Comparison of ENCODE assay signal across 25 cellular contexts in the genomic region with DNA sequence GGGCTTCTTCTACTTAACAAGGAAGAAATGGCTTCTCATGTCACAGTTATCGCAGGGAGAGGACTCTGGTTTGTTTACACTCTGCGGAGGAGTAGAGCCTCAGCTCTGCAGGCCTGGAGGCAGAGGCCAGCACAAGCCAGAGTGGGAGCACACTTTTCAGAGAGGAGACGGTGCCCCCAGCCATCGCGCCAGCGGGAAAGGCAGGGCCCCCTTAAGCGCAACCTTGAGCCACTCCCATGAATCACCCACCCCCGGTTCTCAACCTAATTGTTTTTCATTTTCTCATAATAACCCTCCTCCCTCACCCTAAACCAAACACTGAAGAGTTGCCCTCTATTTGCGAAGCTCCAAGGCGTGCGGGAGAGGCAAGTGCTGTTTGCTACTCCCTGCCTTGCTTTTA.
DNase-seq lines count a peak whose midpoint lies in the region; ATAC-seq and TF ChIP-seq lines count a peak whose summit lies in the region.
"Had no signal": no experiment of that assay in that cellular context is flagged by ENCODE, and none has a peak within 500 bp of the region (broad histone marks: within the 10 kb centered on the region; RNA-seq: fewer than 3 reads in every experiment).

No MANE protein-coding gene starts in this region.

- no peaks in the 10 kb centered on the region for H3K9me3 ChIP-seq in HUES64 (ENCODE audit: insufficient read depth, low read depth, low read length)
- no peaks in the 10 kb centered on the region; the same call in 1 of the 2 replicates for H3K9me3 ChIP-seq in NT2/D1 (ENCODE audit: insufficient read depth, low read length)
- H3K9me3 ChIP-seq: pancreas, uterus had no signal

- H3K27ac ChIP-seq in HUES64 (ENCODE audit: low read depth, low read length), result peak overlapping the region; percentile 36; the same call in 1 of the 2 replicates
- peak overlapping the region; percentile 14 for H3K27ac ChIP-seq in layer of hippocampus (ENCODE audit: low read depth, low read length)
- H3K27ac ChIP-seq in substantia nigra (ENCODE audit: low read depth, low read length, poor library complexity, severe bottlenecking), result peak overlapping the region; percentile 63
- H3K27ac ChIP-seq: pancreas, SK-N-MC, uterus had no signal

- ATAC-seq in HG03139 (IDR thresholded peaks at IDR 0.05; ENCODE audit: unreplicated experiment) (no peak), SK-N-SH treated with all-trans-retinoic acid at 6 μM for 48 hours (no peak)
- ATAC-seq: activated T-helper 17 cell treated with anti-CD3 and anti-CD28 coated beads, Interleukin-2, amount 50 U/mL, for 72 hours; esophagus mucosa; naive thymus-derived CD4-positive, alpha-beta T cell; pancreas; sciatic nerve had no signal

- peaks cover 31% of the 10 kb centered on the region for H3K27me3 ChIP-seq in HUES64 (ENCODE audit: insufficient read depth, low read length)
- H3K27me3 ChIP-seq in NT2/D1 (ENCODE audit: insufficient read depth, insufficient read length), result no peaks in the 10 kb centered on the region
- no peaks in the 10 kb centered on the region for H3K27me3 ChIP-seq in layer of hippocampus (ENCODE audit: control insufficient read depth, insufficient read depth, low read length)
- H3K27me3 ChIP-seq: pancreas, uterus had no signal

- WGBS in HUES64, result 26% methylated on average over 11 of the region's 11 CpGs

- no peak overlapping the region for H3K9ac ChIP-seq in HUES64 (ENCODE audit: low read depth, low read length)
- peak overlapping the region; percentile 47 for H3K9ac ChIP-seq in NT2/D1 (ENCODE audit: insufficient read length, low read depth)

- DNase-seq in NT2/D1 (ENCODE audit: low read depth, low spot score) (no peak), substantia nigra (lab: John Stamatoyannopoulos, UW) (no peak), GDM1 (lab: John Stamatoyannopoulos, UW) (no peak)
- DNase-seq: activated CD4-positive, alpha-beta T cell treated with anti-CD3 and anti-CD28 coated beads, Interleukin-2, amount 50 U/mL, for 1 hour; activated naive CD8-positive, alpha-beta T cell treated with anti-CD3 and anti-CD28 coated beads for 36 hours; cerebellar nuclear complex; effector CD4-positive, alpha-beta T cell; EL; foreskin melanocyte; naive thymus-derived CD4-positive, alpha-beta T cell; NCI-H2029 treated with DMSO at 0.1 percent for 48 hours; NCI-H524 treated with DMSO at 0.1 percent for 48 hours; pancreas; RPMI8226; stimulated activated CD4-positive, alpha-beta T cell treated with anti-CD3 and anti-CD28 coated beads, Interleukin-15, amount 100 ng/mL, for 24 hours; T-helper 2 cell; uterus had no signal

- no peak overlapping the region for H3K4me3 ChIP-seq in HUES64 (ENCODE audit: low read length)
- no peak overlapping the region for H3K4me3 ChIP-seq in NT2/D1 (ENCODE audit: insufficient read length, low read depth)
- H3K4me3 ChIP-seq: pancreas, uterus had no signal

- H3K36me3 ChIP-seq in HUES64 (ENCODE audit: insufficient read depth, low read length) (no peaks in the 10 kb centered on the region), NT2/D1 (ENCODE audit: insufficient read depth, insufficient read length, low read length) (no peaks in the 10 kb centered on the region)
- H3K36me3 ChIP-seq: pancreas, uterus had no signal

- H3K4me1 ChIP-seq in HUES64 (ENCODE audit: insufficient read depth, low read length) (peaks cover 30% of the 10 kb centered on the region), NT2/D1 (ENCODE audit: insufficient read depth, insufficient read length) (peaks cover 9% of the 10 kb centered on the region)
- H3K4me1 ChIP-seq: pancreas, uterus had no signal

TF ChIP-seq in SK-N-SH treated with all-trans-retinoic acid at 6 μM for 48 hours, 23 proteins besides CTCF, POLR2A, EP300 and RAD21:
- TF ChIP-seq, protein P1, sequence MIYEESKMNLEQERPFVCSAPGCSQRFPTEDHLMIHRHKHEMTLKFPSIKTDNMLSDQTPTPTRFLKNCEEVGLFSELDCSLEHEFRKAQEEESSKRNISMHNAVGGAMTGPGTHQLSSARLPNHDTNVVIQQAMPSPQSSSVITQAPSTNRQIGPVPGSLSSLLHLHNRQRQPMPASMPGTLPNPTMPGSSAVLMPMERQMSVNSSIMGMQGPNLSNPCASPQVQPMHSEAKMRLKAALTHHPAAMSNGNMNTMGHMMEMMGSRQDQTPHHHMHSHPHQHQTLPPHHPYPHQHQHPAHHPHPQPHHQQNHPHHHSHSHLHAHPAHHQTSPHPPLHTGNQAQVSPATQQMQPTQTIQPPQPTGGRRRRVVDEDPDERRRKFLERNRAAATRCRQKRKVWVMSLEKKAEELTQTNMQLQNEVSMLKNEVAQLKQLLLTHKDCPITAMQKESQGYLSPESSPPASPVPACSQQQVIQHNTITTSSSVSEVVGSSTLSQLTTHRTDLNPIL (CRISPR knock-in tag; IDR thresholded peaks at IDR 0.05; ENCODE audit: low read depth), result no peak
- TF ChIP-seq ZFP30 (CRISPR knock-in tag; IDR thresholded peaks at IDR 0.05), result no peak
- no peak for TF ChIP-seq TCF4 (CRISPR knock-in tag; IDR thresholded peaks at IDR 0.05; ENCODE audit: borderline replicate concordance)
- TF ChIP-seq ZNF565 (CRISPR knock-in tag; conservative IDR thresholded peaks at IDR 0.05; ENCODE audit: low read depth), result no peak
- TF ChIP-seq, protein P2, sequence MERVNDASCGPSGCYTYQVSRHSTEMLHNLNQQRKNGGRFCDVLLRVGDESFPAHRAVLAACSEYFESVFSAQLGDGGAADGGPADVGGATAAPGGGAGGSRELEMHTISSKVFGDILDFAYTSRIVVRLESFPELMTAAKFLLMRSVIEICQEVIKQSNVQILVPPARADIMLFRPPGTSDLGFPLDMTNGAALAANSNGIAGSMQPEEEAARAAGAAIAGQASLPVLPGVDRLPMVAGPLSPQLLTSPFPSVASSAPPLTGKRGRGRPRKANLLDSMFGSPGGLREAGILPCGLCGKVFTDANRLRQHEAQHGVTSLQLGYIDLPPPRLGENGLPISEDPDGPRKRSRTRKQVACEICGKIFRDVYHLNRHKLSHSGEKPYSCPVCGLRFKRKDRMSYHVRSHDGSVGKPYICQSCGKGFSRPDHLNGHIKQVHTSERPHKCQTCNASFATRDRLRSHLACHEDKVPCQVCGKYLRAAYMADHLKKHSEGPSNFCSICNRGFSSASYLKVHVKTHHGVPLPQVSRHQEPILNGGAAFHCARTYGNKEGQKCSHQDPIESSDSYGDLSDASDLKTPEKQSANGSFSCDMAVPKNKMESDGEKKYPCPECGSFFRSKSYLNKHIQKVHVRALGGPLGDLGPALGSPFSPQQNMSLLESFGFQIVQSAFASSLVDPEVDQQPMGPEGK (CRISPR knock-in tag; IDR thresholded peaks at IDR 0.05; ENCODE audit: borderline replicate concordance), result no peak
- no peak for TF ChIP-seq ZC3H10 (CRISPR knock-in tag; IDR thresholded peaks at IDR 0.05)
- no peak for TF ChIP-seq TOX (CRISPR knock-in tag; IDR thresholded peaks at IDR 0.05; ENCODE audit: borderline replicate concordance)
- no peak for TF ChIP-seq RARB (CRISPR knock-in tag; IDR thresholded peaks at IDR 0.05)
- TF ChIP-seq, protein P3, sequence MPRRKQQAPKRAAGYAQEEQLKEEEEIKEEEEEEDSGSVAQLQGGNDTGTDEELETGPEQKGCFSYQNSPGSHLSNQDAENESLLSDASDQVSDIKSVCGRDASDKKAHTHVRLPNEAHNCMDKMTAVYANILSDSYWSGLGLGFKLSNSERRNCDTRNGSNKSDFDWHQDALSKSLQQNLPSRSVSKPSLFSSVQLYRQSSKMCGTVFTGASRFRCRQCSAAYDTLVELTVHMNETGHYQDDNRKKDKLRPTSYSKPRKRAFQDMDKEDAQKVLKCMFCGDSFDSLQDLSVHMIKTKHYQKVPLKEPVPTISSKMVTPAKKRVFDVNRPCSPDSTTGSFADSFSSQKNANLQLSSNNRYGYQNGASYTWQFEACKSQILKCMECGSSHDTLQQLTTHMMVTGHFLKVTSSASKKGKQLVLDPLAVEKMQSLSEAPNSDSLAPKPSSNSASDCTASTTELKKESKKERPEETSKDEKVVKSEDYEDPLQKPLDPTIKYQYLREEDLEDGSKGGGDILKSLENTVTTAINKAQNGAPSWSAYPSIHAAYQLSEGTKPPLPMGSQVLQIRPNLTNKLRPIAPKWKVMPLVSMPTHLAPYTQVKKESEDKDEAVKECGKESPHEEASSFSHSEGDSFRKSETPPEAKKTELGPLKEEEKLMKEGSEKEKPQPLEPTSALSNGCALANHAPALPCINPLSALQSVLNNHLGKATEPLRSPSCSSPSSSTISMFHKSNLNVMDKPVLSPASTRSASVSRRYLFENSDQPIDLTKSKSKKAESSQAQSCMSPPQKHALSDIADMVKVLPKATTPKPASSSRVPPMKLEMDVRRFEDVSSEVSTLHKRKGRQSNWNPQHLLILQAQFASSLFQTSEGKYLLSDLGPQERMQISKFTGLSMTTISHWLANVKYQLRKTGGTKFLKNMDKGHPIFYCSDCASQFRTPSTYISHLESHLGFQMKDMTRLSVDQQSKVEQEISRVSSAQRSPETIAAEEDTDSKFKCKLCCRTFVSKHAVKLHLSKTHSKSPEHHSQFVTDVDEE (CRISPR knock-in tag; IDR thresholded peaks at IDR 0.05), result no peak
- TF ChIP-seq PPARA (CRISPR knock-in tag; IDR thresholded peaks at IDR 0.05; ENCODE audit: borderline replicate concordance), result no peak
- TF ChIP-seq, protein P4, sequence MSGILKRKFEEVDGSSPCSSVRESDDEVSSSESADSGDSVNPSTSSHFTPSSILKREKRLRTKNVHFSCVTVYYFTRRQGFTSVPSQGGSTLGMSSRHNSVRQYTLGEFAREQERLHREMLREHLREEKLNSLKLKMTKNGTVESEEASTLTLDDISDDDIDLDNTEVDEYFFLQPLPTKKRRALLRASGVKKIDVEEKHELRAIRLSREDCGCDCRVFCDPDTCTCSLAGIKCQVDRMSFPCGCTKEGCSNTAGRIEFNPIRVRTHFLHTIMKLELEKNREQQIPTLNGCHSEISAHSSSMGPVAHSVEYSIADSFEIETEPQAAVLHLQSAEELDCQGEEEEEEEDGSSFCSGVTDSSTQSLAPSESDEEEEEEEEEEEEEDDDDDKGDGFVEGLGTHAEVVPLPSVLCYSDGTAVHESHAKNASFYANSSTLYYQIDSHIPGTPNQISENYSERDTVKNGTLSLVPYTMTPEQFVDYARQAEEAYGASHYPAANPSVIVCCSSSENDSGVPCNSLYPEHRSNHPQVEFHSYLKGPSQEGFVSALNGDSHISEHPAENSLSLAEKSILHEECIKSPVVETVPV (CRISPR knock-in tag; IDR thresholded peaks at IDR 0.05), result no peak
